ENCODE assay signal across 8 cellular contexts in the genomic region with DNA sequence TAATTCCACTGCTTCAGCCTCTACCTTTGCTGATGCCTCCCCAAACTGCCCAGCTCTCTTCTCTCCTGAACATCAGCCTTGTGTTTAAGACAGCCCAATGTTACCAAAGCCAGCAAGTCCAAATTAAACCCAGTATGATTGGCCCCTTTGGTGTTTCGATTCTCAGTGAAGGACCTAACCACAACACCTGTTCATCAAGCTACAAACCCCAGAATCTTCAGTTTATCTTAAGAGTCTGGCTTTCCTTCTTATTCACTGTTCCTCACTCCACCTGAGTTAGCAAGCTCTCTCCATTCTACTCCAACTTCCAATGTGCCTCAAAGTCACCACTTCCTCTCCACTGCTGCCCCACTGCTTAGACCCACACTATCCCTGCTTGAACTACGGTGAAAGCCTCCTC. TPM values are rescaled to one million over a fixed set of nuclear protein-coding genes. Genes with fewer than 3 reads are reported as not detected.
DNase-seq lines count a peak whose midpoint lies in the region; ATAC-seq and TF ChIP-seq lines count a peak whose summit lies in the region.

No MANE protein-coding gene starts in this region.

- H3K27me3 ChIP-seq in CD4-positive, CD25-positive, alpha-beta regulatory T cell (ENCODE audit: control insufficient read depth, insufficient read depth, low read length): peaks cover 3% of the 10 kb centered on the region
- H3K27me3 ChIP-seq in MM.1S (replicated peaks; ENCODE audit: insufficient read depth, low read length) (no peaks in the 10 kb centered on the region), SK-N-SH (ENCODE audit: insufficient read depth) (peaks cover 6% of the 10 kb centered on the region; the same call in 1 of the 2 replicates)

- peak overlapping the region in 1 of 4 donors; percentile 12 for H3K4me3 Mint-ChIP-seq in CD4-positive, CD25-positive, alpha-beta regulatory T cell
- H3K4me3 Mint-ChIP-seq in CD14-positive monocyte: no peak overlapping the region

- H3F3A ChIP-seq in MM.1S (ENCODE audit: insufficient read depth, low read length) (peaks cover 21% of the 10 kb centered on the region), SK-N-SH (replicated peaks; ENCODE audit: insufficient read depth) (no peaks in the 10 kb centered on the region)

- 60% methylated on average over 2 of the region's 2 CpGs for WGBS in SK-N-SH (ENCODE audit: low lambda C conversion rate)

- intact Hi-C loops in CD14-positive monocyte (cut with micrococcal nuclease): no loop called here

- no peaks in the 10 kb centered on the region for H3K79me2 ChIP-seq in MM.1S (ENCODE audit: low read length)
- no peaks in the 10 kb centered on the region for H3K79me2 ChIP-seq in SK-N-SH (ENCODE audit: insufficient read depth)

- ATAC-seq in CD4-positive, CD25-positive, alpha-beta regulatory T cell (ENCODE audit: low read depth in 2 of 2): no peak
- ATAC-seq in GM18868 (IDR thresholded peaks at IDR 0.05; ENCODE audit: unreplicated experiment) (peak; percentile 87), HG02763 (IDR thresholded peaks at IDR 0.05; ENCODE audit: unreplicated experiment) (peak; percentile 77)

- no peak for TF ChIP-seq EP300 in SK-N-SH (IDR thresholded peaks at IDR 0.05; ENCODE audit: borderline replicate concordance in 1 of 2, low read depth in 1 of 2, low read length in 1 of 2)

- H3K9ac ChIP-seq in MM.1S (ENCODE audit: low read length) (peak overlapping the region; percentile 34; the same call in 1 of the 2 replicates), SK-N-SH (no peak overlapping the region)

- no peaks in the 10 kb centered on the region for H3K9me3 ChIP-seq in CD4-positive, CD25-positive, alpha-beta regulatory T cell (ENCODE audit: control insufficient read depth in 2 of 2, low read length in 2 of 2)
- no peaks in the 10 kb centered on the region for H3K9me3 ChIP-seq in MM.1S (replicated peaks; ENCODE audit: insufficient read depth, low read length)
- H3K9me3 ChIP-seq in SK-N-SH: no peaks in the 10 kb centered on the region

- H3K9me2 ChIP-seq in MM.1S (replicated peaks; ENCODE audit: insufficient read depth, low read length) (no peaks in the 10 kb centered on the region), SK-N-SH (no peaks in the 10 kb centered on the region)

- peaks cover 0 to 6% (median 0%) of the 10 kb centered on the region in 7 donors for H3K9me3 Mint-ChIP-seq in CD4-positive, CD25-positive, alpha-beta regulatory T cell
- peaks cover 0 to 3% (median 0%) of the 10 kb centered on the region in 7 donors for H3K9me3 Mint-ChIP-seq in CD14-positive monocyte

- H3K27ac ChIP-seq in CD4-positive, CD25-positive, alpha-beta regulatory T cell (ENCODE audit: insufficient read depth, low read length, poor library complexity, severe bottlenecking): no peak overlapping the region
- H3K27ac ChIP-seq in MM.1S (ENCODE audit: low read length) (peak overlapping the region; percentile 85), SK-N-SH (ENCODE audit: low read depth in 2 of 2, low read length in 1 of 2) (no peak overlapping the region)

- CTCF ChIA-PET in SK-N-SH (lab: Yijun Ruan, JAX): no interaction called here

- H3K36me3 Mint-ChIP-seq in CD4-positive, CD25-positive, alpha-beta regulatory T cell: peaks cover 3% of the 10 kb centered on the region
- H3K36me3 Mint-ChIP-seq in CD14-positive monocyte: no peaks in the 10 kb centered on the region

- H3K36me3 ChIP-seq in CD4-positive, CD25-positive, alpha-beta regulatory T cell (ENCODE audit: control insufficient read depth, insufficient read depth, low read length): no peaks in the 10 kb centered on the region
- H3K36me3 ChIP-seq in MM.1S (replicated peaks; ENCODE audit: insufficient read depth, low read length): no peaks in the 10 kb centered on the region
- H3K36me3 ChIP-seq in SK-N-SH (replicated peaks in 1 of 2; ENCODE audit: control insufficient read depth in 1 of 2, insufficient read depth in 2 of 2, low read length in 1 of 2): no peaks in the 10 kb centered on the region

- H3K27ac Mint-ChIP-seq in CD4-positive, CD25-positive, alpha-beta regulatory T cell: peak overlapping the region in 2 of 3 donors; percentile 33 to 86
- peak overlapping the region in 1 of 7 donors; percentile 23 for H3K27ac Mint-ChIP-seq in CD14-positive monocyte

- H2AFZ ChIP-seq in MM.1S (ENCODE audit: low read length) (peak overlapping the region; percentile 33), SK-N-SH (ENCODE audit: low read depth) (no peak overlapping the region)

- no peak for TF ChIP-seq RAD21 in SK-N-SH (IDR thresholded peaks at IDR 0.05; ENCODE audit: low read length)

- POLR2A ChIA-PET in SK-N-SH (lab: Yijun Ruan, JAX): no interaction called here

- peak overlapping the region; percentile 78 for H3K4me2 ChIP-seq in MM.1S (ENCODE audit: low read depth, low read length)
- no peak overlapping the region for H3K4me2 ChIP-seq in SK-N-SH

- no peak for TF ChIP-seq CTCF in MM.1S (IDR thresholded peaks at IDR 0.05; ENCODE audit: low read length)
- TF ChIP-seq CTCF in SK-N-SH (IDR thresholded peaks at IDR 0.05): no peak
- no peak for TF ChIP-seq CTCF in CD14-positive monocyte (IDR thresholded peaks at IDR 0.05)

- peak in 1 of 3 donors; percentile 16 for DNase-seq in CD4-positive, CD25-positive, alpha-beta regulatory T cell
- DNase-seq in MM.1S (peak; percentile 96), OCI-M2 (lab: John Stamatoyannopoulos, UW; ENCODE audit: unreplicated experiment) (no peak), SK-N-SH (no peak), CD14-positive monocyte (ENCODE audit: low spot score) (no peak)
- DNase-seq in stimulated activated CD4-positive, alpha-beta T cell treated with anti-CD3 and anti-CD28 coated beads, Interleukin-2, amount 100 ng/mL, for 48 hours: no peak

- no peaks in the 10 kb centered on the region for H3K4me1 ChIP-seq in CD4-positive, CD25-positive, alpha-beta regulatory T cell (ENCODE audit: control insufficient read depth, insufficient read depth, low read length, poor library complexity, severe bottlenecking)
- peaks cover 32% of the 10 kb centered on the region for H3K4me1 ChIP-seq in MM.1S (ENCODE audit: low read length)
- H3K4me1 ChIP-seq in SK-N-SH (ENCODE audit: control insufficient read depth in 1 of 2, insufficient read depth in 2 of 2, low read depth in 1 of 2, low read length in 1 of 2): no peaks in the 10 kb centered on the region; a peak in 1 of 4 replicates

- H4K20me1 ChIP-seq in MM.1S (ENCODE audit: insufficient read depth, low read length) (no peaks in the 10 kb centered on the region), SK-N-SH (ENCODE audit: insufficient read depth) (no peaks in the 10 kb centered on the region)

- H3K27me3 Mint-ChIP-seq in CD4-positive, CD25-positive, alpha-beta regulatory T cell: peaks cover 23% of the 10 kb centered on the region
- H3K27me3 Mint-ChIP-seq in CD14-positive monocyte (ENCODE audit: low read depth in 3 of 3): peaks cover 4 to 15% (median 5%) of the 10 kb centered on the region in 3 donors

- H3K4me3 ChIP-seq in CD4-positive, CD25-positive, alpha-beta regulatory T cell (ENCODE audit: low read depth, low read length): no peak overlapping the region
- H3K4me3 ChIP-seq in MM.1S (ENCODE audit: low read length) (peak overlapping the region; percentile 21), SK-N-SH (ENCODE audit: low read depth in 2 of 2, low read length in 1 of 2) (no peak overlapping the region)

- peaks cover 6 to 25% (median 11%) of the 10 kb centered on the region in 4 donors for H3K4me1 Mint-ChIP-seq in CD4-positive, CD25-positive, alpha-beta regulatory T cell
- no peaks in the 10 kb centered on the region for H3K4me1 Mint-ChIP-seq in CD14-positive monocyte

TF ChIP-seq in SK-N-SH, 30 proteins besides CTCF, POLR2A, EP300 and RAD21 (continues in another document):
- TF ChIP-seq EZH2phosphoT487 (IDR thresholded peaks at IDR 0.05; ENCODE audit: borderline replicate concordance, low read depth): no peak
- TF ChIP-seq, protein P1, sequence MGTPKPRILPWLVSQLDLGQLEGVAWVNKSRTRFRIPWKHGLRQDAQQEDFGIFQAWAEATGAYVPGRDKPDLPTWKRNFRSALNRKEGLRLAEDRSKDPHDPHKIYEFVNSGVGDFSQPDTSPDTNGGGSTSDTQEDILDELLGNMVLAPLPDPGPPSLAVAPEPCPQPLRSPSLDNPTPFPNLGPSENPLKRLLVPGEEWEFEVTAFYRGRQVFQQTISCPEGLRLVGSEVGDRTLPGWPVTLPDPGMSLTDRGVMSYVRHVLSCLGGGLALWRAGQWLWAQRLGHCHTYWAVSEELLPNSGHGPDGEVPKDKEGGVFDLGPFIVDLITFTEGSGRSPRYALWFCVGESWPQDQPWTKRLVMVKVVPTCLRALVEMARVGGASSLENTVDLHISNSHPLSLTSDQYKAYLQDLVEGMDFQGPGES (IDR thresholded peaks at IDR 0.05; ENCODE audit: low read depth, low read length): no peak
- TF ChIP-seq TCF12 (IDR thresholded peaks at IDR 0.05): no peak
- TF ChIP-seq, protein P2, sequence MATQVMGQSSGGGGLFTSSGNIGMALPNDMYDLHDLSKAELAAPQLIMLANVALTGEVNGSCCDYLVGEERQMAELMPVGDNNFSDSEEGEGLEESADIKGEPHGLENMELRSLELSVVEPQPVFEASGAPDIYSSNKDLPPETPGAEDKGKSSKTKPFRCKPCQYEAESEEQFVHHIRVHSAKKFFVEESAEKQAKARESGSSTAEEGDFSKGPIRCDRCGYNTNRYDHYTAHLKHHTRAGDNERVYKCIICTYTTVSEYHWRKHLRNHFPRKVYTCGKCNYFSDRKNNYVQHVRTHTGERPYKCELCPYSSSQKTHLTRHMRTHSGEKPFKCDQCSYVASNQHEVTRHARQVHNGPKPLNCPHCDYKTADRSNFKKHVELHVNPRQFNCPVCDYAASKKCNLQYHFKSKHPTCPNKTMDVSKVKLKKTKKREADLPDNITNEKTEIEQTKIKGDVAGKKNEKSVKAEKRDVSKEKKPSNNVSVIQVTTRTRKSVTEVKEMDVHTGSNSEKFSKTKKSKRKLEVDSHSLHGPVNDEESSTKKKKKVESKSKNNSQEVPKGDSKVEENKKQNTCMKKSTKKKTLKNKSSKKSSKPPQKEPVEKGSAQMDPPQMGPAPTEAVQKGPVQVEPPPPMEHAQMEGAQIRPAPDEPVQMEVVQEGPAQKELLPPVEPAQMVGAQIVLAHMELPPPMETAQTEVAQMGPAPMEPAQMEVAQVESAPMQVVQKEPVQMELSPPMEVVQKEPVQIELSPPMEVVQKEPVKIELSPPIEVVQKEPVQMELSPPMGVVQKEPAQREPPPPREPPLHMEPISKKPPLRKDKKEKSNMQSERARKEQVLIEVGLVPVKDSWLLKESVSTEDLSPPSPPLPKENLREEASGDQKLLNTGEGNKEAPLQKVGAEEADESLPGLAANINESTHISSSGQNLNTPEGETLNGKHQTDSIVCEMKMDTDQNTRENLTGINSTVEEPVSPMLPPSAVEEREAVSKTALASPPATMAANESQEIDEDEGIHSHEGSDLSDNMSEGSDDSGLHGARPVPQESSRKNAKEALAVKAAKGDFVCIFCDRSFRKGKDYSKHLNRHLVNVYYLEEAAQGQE (IDR thresholded peaks at IDR 0.05; ENCODE audit: low read depth, low read length): no peak
- no peak for TF ChIP-seq CHD2 (IDR thresholded peaks at IDR 0.05; ENCODE audit: low read length, partially characterized antibody)

RNA-seq across cellular contexts. Expression of a gene that starts 25.5 kb away (rescaled TPM):
- 216 TPM for total RNA-seq in CD4-positive, CD25-positive, alpha-beta regulatory T cell
- 10 to 100 TPM; 38.5 to 60.2 (median 44.8) TPM for polyA plus RNA-seq in CD4-positive, CD25-positive, alpha-beta regulatory T cell
- 1.8 and 2.4 TPM in 2 replicates for polyA plus RNA-seq in SK-N-SH (2012; rRNA removed)
- polyA plus RNA-seq in SK-N-SH (2012; cell fraction: cytosol; rRNA removed): 1.0 and 1.7 TPM in 2 replicates
- 3.5 and 3.6 TPM in 2 replicates for polyA plus RNA-seq in SK-N-SH (2012; cell fraction: nucleus; rRNA removed)
- 10 to 100 TPM in 1 of 2 donors, 1 to 10 TPM in 1; 7.3 to 10.2 TPM for polyA plus RNA-seq in CD14-positive monocyte

Comparison
In these comparisons a context has a peak if more than half of its experiments do, and no peak if none do; other contexts are left out.
1. ATAC-seq: peak in GM18868 (single experiment) and HG02763 (single experiment); none in CD4-positive, CD25-positive, alpha-beta regulatory T cell (0 of 2).